ENCODE assay signal across 9 cellular contexts in genomic region chr1:21149430-21149861, GRCh38. TPM values are rescaled to one million over a fixed set of nuclear protein-coding genes. Genes with fewer than 3 reads are reported as not detected.
DNase-seq lines count a peak whose midpoint lies in the region; ATAC-seq and TF ChIP-seq lines count a peak whose summit lies in the region.
"Had no signal": no experiment of that assay in that cellular context is flagged by ENCODE, and none has a peak within 500 bp of the region (broad histone marks: within the 10 kb centered on the region; RNA-seq: fewer than 3 reads in every experiment).

No MANE protein-coding gene starts in this region.

- CTCF ChIA-PET in activated CD8-positive, alpha-beta memory T cell treated with anti-CD3 and anti-CD28 coated beads, Interleukin-2, amount 10 ng/mL, durations not matched to agents 7 days and 5 days (lab: Charles Lee) = no interaction called here
- CTCF ChIA-PET in CD4-positive, alpha-beta memory T cell (lab: Charles Lee; ENCODE audit: partially characterized antibody) = no interaction called here

- H3K36me3 Mint-ChIP-seq in activated CD8-positive, alpha-beta memory T cell treated with anti-CD3 and anti-CD28 coated beads, Interleukin-2, amount 10 ng/mL, durations not matched to agents 7 days and 5 days = peaks cover 9% of the 10 kb centered on the region
- H3K36me3 Mint-ChIP-seq in chondrocyte (ENCODE audit: low read depth) = no peaks in the 10 kb centered on the region
- peaks cover 3 to 15% of the 10 kb centered on the region in 2 donors for H3K36me3 Mint-ChIP-seq in CD4-positive, alpha-beta memory T cell

- H3K4me3 ChIP-seq in lower lobe of right lung (no peak overlapping the region), aorta (ENCODE audit: low read length in 2 of 2) (no peak overlapping the region)
- H3K4me3 ChIP-seq in CD4-positive, alpha-beta memory T cell (ENCODE audit: low read length in 2 of 2) = no peak overlapping the region

- POLR2A ChIA-PET in CD4-positive, alpha-beta memory T cell (lab: Charles Lee; ENCODE audit: partially characterized antibody) = no interaction called here

- DNase-seq in activated CD8-positive, alpha-beta memory T cell treated with anti-CD3 and anti-CD28 coated beads, Interleukin-2, amount 10 ng/mL, durations not matched to agents 7 days and 5 days = no peak
- no peak for DNase-seq in activated CD8-positive, alpha-beta memory T cell treated with anti-CD3 and anti-CD28 coated beads for 24 hours
- DNase-seq in chondrocyte (ENCODE audit: low spot score) (no peak), lower lobe of right lung (no peak), aorta (no peak), SIG-M5 treated with dmso at 0.1 percent for 504 hours (lab: John Stamatoyannopoulos, UW; ENCODE audit: unreplicated experiment) (no peak)
- no peak for DNase-seq in CD4-positive, alpha-beta memory T cell
- DNase-seq: DND-41 had no signal

- H3K36me3 ChIP-seq in lower lobe of right lung (peaks cover 15% of the 10 kb centered on the region), aorta (ENCODE audit: control insufficient read depth in 1 of 2, insufficient read depth in 2 of 2, low read length in 1 of 2) (no peaks in the 10 kb centered on the region)
- no peaks in the 10 kb centered on the region for H3K36me3 ChIP-seq in CD4-positive, alpha-beta memory T cell (ENCODE audit: insufficient read depth, low read length)

- H3K9me3 ChIP-seq in lower lobe of right lung (no peaks in the 10 kb centered on the region), aorta (ENCODE audit: control insufficient read depth, low read length) (no peaks in the 10 kb centered on the region)
- H3K9me3 ChIP-seq in CD4-positive, alpha-beta memory T cell (ENCODE audit: control insufficient read depth in 1 of 2, low read length in 2 of 2) = no peaks in the 10 kb centered on the region

- H3K9me3 Mint-ChIP-seq in activated CD8-positive, alpha-beta memory T cell treated with anti-CD3 and anti-CD28 coated beads, Interleukin-2, amount 10 ng/mL, durations not matched to agents 7 days and 5 days (ENCODE audit: low read depth) = no peaks in the 10 kb centered on the region
- no peaks in the 10 kb centered on the region for H3K9me3 Mint-ChIP-seq in chondrocyte (ENCODE audit: low read depth)
- no peaks in the 10 kb centered on the region for H3K9me3 Mint-ChIP-seq in CD4-positive, alpha-beta memory T cell

- 21 to 24% methylated on average over 3 of the region's 3 CpGs for WGBS in aorta, 2 donors

- H3K27ac Mint-ChIP-seq in activated CD8-positive, alpha-beta memory T cell treated with anti-CD3 and anti-CD28 coated beads, Interleukin-2, amount 10 ng/mL, durations not matched to agents 7 days and 5 days = peak overlapping the region; percentile 25
- H3K27ac Mint-ChIP-seq in chondrocyte (ENCODE audit: unreplicated experiment) = peak overlapping the region; percentile 98
- H3K27ac Mint-ChIP-seq in CD4-positive, alpha-beta memory T cell = peak overlapping the region in 3 of 7 donors; percentile 2 to 65 (median 10)

- intact Hi-C loops in lower lobe of right lung (cut with DNase I) (no loop called here), aorta (cut with DNase I) (no loop called here)
- intact Hi-C loops in CD4-positive, alpha-beta memory T cell (cut with micrococcal nuclease) = no loop called here

- TF ChIP-seq CTCF in chondrocyte (IDR thresholded peaks at IDR 0.05) (no peak), lower lobe of right lung (IDR thresholded peaks at IDR 0.05) (no peak)

- H3K4me1 Mint-ChIP-seq in activated CD8-positive, alpha-beta memory T cell treated with anti-CD3 and anti-CD28 coated beads, Interleukin-2, amount 10 ng/mL, durations not matched to agents 7 days and 5 days = no peaks in the 10 kb centered on the region
- peaks cover 33% of the 10 kb centered on the region for H3K4me1 Mint-ChIP-seq in chondrocyte (ENCODE audit: low read depth)
- peaks cover 0 to 6% (median 2%) of the 10 kb centered on the region in 4 donors for H3K4me1 Mint-ChIP-seq in CD4-positive, alpha-beta memory T cell

- H3K27ac ChIP-seq in lower lobe of right lung (no peak overlapping the region), aorta (ENCODE audit: low read depth in 1 of 2, low read length in 2 of 2) (no peak overlapping the region)
- no peak overlapping the region for H3K27ac ChIP-seq in CD4-positive, alpha-beta memory T cell (ENCODE audit: low read depth, low read length)

- ATAC-seq in activated CD8-positive, alpha-beta memory T cell treated with anti-CD3 and anti-CD28 coated beads, Interleukin-2, amount 10 ng/mL, durations not matched to agents 7 days and 5 days = no peak
- ATAC-seq in lower lobe of right lung (peak; percentile 77 to 82), aorta (ENCODE audit: low FRiP score) (peak; percentile 74)
- no peak for ATAC-seq in activated CD4-positive, CD25-positive, alpha-beta regulatory T cell treated with anti-CD3 and anti-CD28 coated beads, Interleukin-2, amount 50 U/mL, for 24 hours

- H3K27me3 ChIP-seq in lower lobe of right lung (ENCODE audit: low read depth) (no peaks in the 10 kb centered on the region), aorta (ENCODE audit: control insufficient read depth in 1 of 2, insufficient read depth in 2 of 2, low read length in 1 of 2) (no peaks in the 10 kb centered on the region)
- no peaks in the 10 kb centered on the region for H3K27me3 ChIP-seq in CD4-positive, alpha-beta memory T cell (ENCODE audit: insufficient read depth, low read length)

- peaks cover 12% of the 10 kb centered on the region for H3K4me1 ChIP-seq in lower lobe of right lung
- H3K4me1 ChIP-seq in aorta (ENCODE audit: control insufficient read depth in 1 of 2, insufficient read depth in 2 of 2, low read length in 2 of 2) = peaks cover 2 to 3% of the 10 kb centered on the region in 2 donors
- H3K4me1 ChIP-seq in CD4-positive, alpha-beta memory T cell (ENCODE audit: insufficient read depth, low read length) = no peaks in the 10 kb centered on the region

- no peaks in the 10 kb centered on the region for H3K27me3 Mint-ChIP-seq in activated CD8-positive, alpha-beta memory T cell treated with anti-CD3 and anti-CD28 coated beads, Interleukin-2, amount 10 ng/mL, durations not matched to agents 7 days and 5 days
- no peaks in the 10 kb centered on the region for H3K27me3 Mint-ChIP-seq in chondrocyte (ENCODE audit: low read depth)
- no peaks in the 10 kb centered on the region for H3K27me3 Mint-ChIP-seq in CD4-positive, alpha-beta memory T cell

- H3K4me3 Mint-ChIP-seq in activated CD8-positive, alpha-beta memory T cell treated with anti-CD3 and anti-CD28 coated beads, Interleukin-2, amount 10 ng/mL, durations not matched to agents 7 days and 5 days = no peak overlapping the region
- H3K4me3 Mint-ChIP-seq in chondrocyte (ENCODE audit: unreplicated experiment) = no peak overlapping the region
- H3K4me3 Mint-ChIP-seq in CD4-positive, alpha-beta memory T cell = no peak overlapping the region

RNA-seq across cellular contexts. Expression of gene EIF4G3, which starts 27.3 kb away (rescaled TPM):
- total RNA-seq in activated CD8-positive, alpha-beta memory T cell treated with anti-CD3 and anti-CD28 coated beads, Interleukin-2, amount 10 ng/mL, durations not matched to agents 7 days and 5 days = 10 to 100 TPM; 56.7 to 64.3 TPM
- total RNA-seq in chondrocyte (56.6 to 81.1 TPM (median 59.9 TPM) in 3 replicates), lower lobe of right lung (43.0 TPM), aorta (10 to 100 TPM; 59.0 to 84.4 TPM)
- polyA plus RNA-seq in aorta = 10 to 100 TPM in 1 of 2 donors, 1 to 10 TPM in 1; 7.3 to 15.6 TPM
- 10 to 100 TPM; 16.6 to 18.0 TPM for total RNA-seq in CD4-positive, alpha-beta memory T cell
- 1 to 10 TPM; 1.6 to 9.6 TPM for polyA plus RNA-seq in CD4-positive, alpha-beta memory T cell

Comparison
In these comparisons a context has a peak if more than half of its experiments do, and no peak if none do; other contexts are left out.
1. ATAC-seq: peak in lower lobe of right lung (2 of 2) and aorta (single experiment); none in activated CD8-positive, alpha-beta memory T cell treated with anti-CD3 and anti-CD28 coated beads, Interleukin-2, amount 10 ng/mL, durations not matched to agents 7 days and 5 days (single experiment) and activated CD4-positive, CD25-positive, alpha-beta regulatory T cell treated with anti-CD3 and anti-CD28 coated beads, Interleukin-2, amount 50 U/mL, for 24 hours (0 of 2).